In genomic region chr16:12716658-12717057, GRCh38 we compare ENCODE assay signal across 1 cellular context.
TF ChIP-seq lines count a peak whose summit lies in the region.

No MANE protein-coding gene starts in this region.

TF ChIP-seq in HepG2, 621 proteins besides CTCF, POLR2A, EP300 and RAD21 (continued from another document):
- TF ChIP-seq, protein P1, sequence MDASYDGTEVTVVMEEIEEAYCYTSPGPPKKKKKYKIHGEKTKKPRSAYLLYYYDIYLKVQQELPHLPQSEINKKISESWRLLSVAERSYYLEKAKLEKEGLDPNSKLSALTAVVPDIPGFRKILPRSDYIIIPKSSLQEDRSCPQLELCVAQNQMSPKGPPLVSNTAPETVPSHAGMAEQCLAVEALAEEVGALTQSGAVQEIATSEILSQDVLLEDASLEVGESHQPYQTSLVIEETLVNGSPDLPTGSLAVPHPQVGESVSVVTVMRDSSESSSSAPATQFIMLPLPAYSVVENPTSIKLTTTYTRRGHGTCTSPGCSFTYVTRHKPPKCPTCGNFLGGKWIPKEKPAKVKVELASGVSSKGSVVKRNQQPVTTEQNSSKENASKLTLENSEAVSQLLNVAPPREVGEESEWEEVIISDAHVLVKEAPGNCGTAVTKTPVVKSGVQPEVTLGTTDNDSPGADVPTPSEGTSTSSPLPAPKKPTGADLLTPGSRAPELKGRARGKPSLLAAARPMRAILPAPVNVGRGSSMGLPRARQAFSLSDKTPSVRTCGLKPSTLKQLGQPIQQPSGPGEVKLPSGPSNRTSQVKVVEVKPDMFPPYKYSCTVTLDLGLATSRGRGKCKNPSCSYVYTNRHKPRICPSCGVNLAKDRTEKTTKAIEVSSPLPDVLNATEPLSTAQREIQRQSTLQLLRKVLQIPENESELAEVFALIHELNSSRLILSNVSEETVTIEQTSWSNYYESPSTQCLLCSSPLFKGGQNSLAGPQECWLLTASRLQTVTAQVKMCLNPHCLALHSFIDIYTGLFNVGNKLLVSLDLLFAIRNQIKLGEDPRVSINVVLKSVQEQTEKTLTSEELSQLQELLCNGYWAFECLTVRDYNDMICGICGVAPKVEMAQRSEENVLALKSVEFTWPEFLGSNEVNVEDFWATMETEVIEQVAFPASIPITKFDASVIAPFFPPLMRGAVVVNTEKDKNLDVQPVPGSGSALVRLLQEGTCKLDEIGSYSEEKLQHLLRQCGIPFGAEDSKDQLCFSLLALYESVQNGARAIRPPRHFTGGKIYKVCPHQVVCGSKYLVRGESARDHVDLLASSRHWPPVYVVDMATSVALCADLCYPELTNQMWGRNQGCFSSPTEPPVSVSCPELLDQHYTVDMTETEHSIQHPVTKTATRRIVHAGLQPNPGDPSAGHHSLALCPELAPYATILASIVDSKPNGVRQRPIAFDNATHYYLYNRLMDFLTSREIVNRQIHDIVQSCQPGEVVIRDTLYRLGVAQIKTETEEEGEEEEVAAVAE (CRISPR knock-in tag; IDR thresholded peaks at IDR 0.05; ENCODE audit: borderline replicate concordance) = no peak
- TF ChIP-seq JARID2 (CRISPR knock-in tag; IDR thresholded peaks at IDR 0.05; ENCODE audit: insufficient replicate concordance) (no peak), PAX8 (CRISPR knock-in tag; IDR thresholded peaks at IDR 0.05; ENCODE audit: borderline replicate concordance) (no peak), SKI (IDR thresholded peaks at IDR 0.05; ENCODE audit: partially characterized antibody) (no peak), ZNF576 (CRISPR knock-in tag; IDR thresholded peaks at IDR 0.05) (no peak), ZNF782 (CRISPR knock-in tag; IDR thresholded peaks at IDR 0.05; ENCODE audit: borderline replicate concordance) (no peak), ZMYM4 (CRISPR knock-in tag; IDR thresholded peaks at IDR 0.05) (no peak), ZNF879 (CRISPR knock-in tag; IDR thresholded peaks at IDR 0.05) (no peak), GATAD2A (CRISPR knock-in tag; IDR thresholded peaks at IDR 0.05) (peak; percentile 84), REPIN1 (CRISPR knock-in tag; IDR thresholded peaks at IDR 0.05; ENCODE audit: borderline replicate concordance, low read depth) (no peak), TAF1 (CRISPR knock-in tag; IDR thresholded peaks at IDR 0.05) (no peak), ZBTB20 (CRISPR knock-in tag; IDR thresholded peaks at IDR 0.05; ENCODE audit: borderline replicate concordance, low read depth) (no peak), FOXP1 (IDR thresholded peaks at IDR 0.05) (no peak), FOXP1 (CRISPR knock-in tag; IDR thresholded peaks at IDR 0.05) (no peak), ZNF564 (CRISPR knock-in tag; IDR thresholded peaks at IDR 0.05) (no peak), NPAS2 (CRISPR knock-in tag; IDR thresholded peaks at IDR 0.05; ENCODE audit: borderline replicate concordance) (no peak), SAP130 (CRISPR knock-in tag; IDR thresholded peaks at IDR 0.05; ENCODE audit: low read depth) (0 out of 2 replicates have a peak, but pooled peaks have one; percentile 29), ZNF256 (CRISPR knock-in tag; conservative IDR thresholded peaks at IDR 0.05) (no peak), KDM1A (CRISPR knock-in tag; IDR thresholded peaks at IDR 0.05) (peak; percentile 24; the same call in 1 of the 2 replicates), MZF1 (CRISPR knock-in tag; IDR thresholded peaks at IDR 0.05; ENCODE audit: borderline replicate concordance) (no peak), CREM (IDR thresholded peaks at IDR 0.05) (no peak), CREM (CRISPR knock-in tag; IDR thresholded peaks at IDR 0.05) (no peak), NBN (conservative IDR thresholded peaks at IDR 0.05) (no peak), U2AF1 (optimal IDR thresholded peaks at IDR 0.05; ENCODE audit: low read depth, low read length) (no peak), ZNF572 (CRISPR knock-in tag; IDR thresholded peaks at IDR 0.05) (no peak), ZNF12 (CRISPR knock-in tag; IDR thresholded peaks at IDR 0.05) (peak; percentile 74), ZNF530 (CRISPR knock-in tag; IDR thresholded peaks at IDR 0.05; ENCODE audit: low read depth) (no peak), ZSCAN29 (CRISPR knock-in tag; conservative IDR thresholded peaks at IDR 0.05) (no peak)
- TF ChIP-seq, protein P2, sequence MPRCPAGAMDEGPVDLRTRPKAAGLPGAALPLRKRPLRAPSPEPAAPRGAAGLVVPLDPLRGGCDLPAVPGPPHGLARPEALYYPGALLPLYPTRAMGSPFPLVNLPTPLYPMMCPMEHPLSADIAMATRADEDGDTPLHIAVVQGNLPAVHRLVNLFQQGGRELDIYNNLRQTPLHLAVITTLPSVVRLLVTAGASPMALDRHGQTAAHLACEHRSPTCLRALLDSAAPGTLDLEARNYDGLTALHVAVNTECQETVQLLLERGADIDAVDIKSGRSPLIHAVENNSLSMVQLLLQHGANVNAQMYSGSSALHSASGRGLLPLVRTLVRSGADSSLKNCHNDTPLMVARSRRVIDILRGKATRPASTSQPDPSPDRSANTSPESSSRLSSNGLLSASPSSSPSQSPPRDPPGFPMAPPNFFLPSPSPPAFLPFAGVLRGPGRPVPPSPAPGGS (CRISPR knock-in tag; IDR thresholded peaks at IDR 0.05) = no peak
